In the genomic region with DNA sequence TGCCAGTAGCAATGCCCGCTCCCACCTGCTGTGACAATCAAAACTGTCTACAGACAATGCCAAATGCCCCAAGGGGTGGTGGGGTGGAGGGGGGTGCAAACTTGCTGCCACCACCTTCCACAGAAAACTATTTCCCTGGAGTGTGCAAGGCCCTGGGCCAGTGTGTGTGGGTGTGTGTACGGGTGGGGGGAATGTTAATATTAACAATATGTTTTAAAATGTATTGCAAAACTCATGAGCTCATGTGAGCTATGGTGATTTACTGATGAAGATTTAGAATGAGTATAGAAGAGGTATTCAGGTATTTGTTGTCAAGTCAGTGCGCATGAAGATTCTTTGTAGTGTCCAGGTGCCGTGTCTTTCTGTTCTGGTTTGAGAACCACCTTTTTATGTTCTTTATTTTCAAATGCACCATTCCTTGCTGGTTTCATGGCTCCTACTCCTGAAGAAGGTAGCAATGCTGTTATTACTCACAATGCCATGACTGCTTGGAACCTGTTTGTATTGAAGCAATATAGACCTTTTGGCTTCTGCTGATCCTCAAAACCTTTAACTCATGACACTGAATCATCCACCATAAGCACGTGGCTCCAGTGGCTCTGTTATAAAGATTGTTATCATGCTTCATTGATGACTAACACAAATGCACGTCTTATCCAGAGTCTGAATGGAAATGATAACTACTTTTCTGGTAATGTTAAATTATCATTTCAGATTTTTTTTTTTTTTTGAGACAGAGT, we compare ENCODE assay signal across 11 cellular contexts. TPM values are rescaled to one million over a fixed set of nuclear protein-coding genes. Genes with fewer than 3 reads are reported as not detected.
DNase-seq lines count a peak whose midpoint lies in the region; ATAC-seq, FAIRE-seq and TF ChIP-seq lines count a peak whose summit lies in the region.
"Had no signal": no experiment of that assay in that cellular context is flagged by ENCODE, and none has a peak within 500 bp of the region (broad histone marks: within the 10 kb centered on the region; RNA-seq: fewer than 3 reads in every experiment).

No MANE protein-coding gene starts in this region.

- no peak for FAIRE-seq in K562 (lab: Jason Lieb, UNC)
- FAIRE-seq: D721Med had no signal

- H3K9me1 ChIP-seq in K562 (ENCODE audit: control insufficient read depth, insufficient read depth, low read length), result no peaks in the 10 kb centered on the region

- POLR2A ChIA-PET in BJ (lab: Charles Lee) (no interaction called here), K562 (lab: Yijun Ruan, JAX) (no interaction called here)

- H3K4me1 ChIP-seq in K562 (replicated peaks in 1 of 2; ENCODE audit: control insufficient read depth in 2 of 2, insufficient read depth in 2 of 2, low read length in 2 of 2), result peaks cover 4 to 7% of the 10 kb centered on the region in 2 experiments; a peak in 1 of 5 replicates
- no peaks in the 10 kb centered on the region for H3K4me1 ChIP-seq in right atrium auricular region

- H3K4me2 ChIP-seq in K562 (ENCODE audit: insufficient read depth, low read length), result no peak overlapping the region

- H3K36me3 ChIP-seq in BJ (ENCODE audit: control insufficient read depth, insufficient read depth, low read length), result no peaks in the 10 kb centered on the region
- H3K36me3 ChIP-seq in K562 (ENCODE audit: control insufficient read depth, insufficient read depth, low read length), result no peaks in the 10 kb centered on the region
- H3K36me3 ChIP-seq in right atrium auricular region, result no peaks in the 10 kb centered on the region
- H3K36me3 ChIP-seq: Peyer's patch had no signal

- peak; percentile 43; the same call in 1 of the 2 replicates for TF ChIP-seq EP300 in K562 (IDR thresholded peaks at IDR 0.05; ENCODE audit: low read length)

- H3K27ac ChIP-seq in K562 (ENCODE audit: extremely low read depth, low read depth, low read length), result no peak overlapping the region
- no peak overlapping the region for H3K27ac ChIP-seq in right atrium auricular region

- BruUV-seq in K562 (replicated peaks; lab: Mats Ljungman, UMichigan), result no TSS peak

- H2AFZ ChIP-seq in K562 (ENCODE audit: low read depth, low read length), result no peak overlapping the region

- H3K9ac ChIP-seq in K562 (ENCODE audit: insufficient read depth in 1 of 2, low read depth in 2 of 2, low read length in 2 of 2), result no peak overlapping the region

- ATAC-seq in K562, result no peak
- no peak for ATAC-seq in GM19395 (IDR thresholded peaks at IDR 0.05; ENCODE audit: unreplicated experiment)
- ATAC-seq in GM18502 (IDR thresholded peaks at IDR 0.05; ENCODE audit: poor library complexity, unreplicated experiment), result no peak

- CTCF ChIA-PET in BJ (lab: Yijun Ruan, JAX), result interaction anchor here (1.8 kb wide), 1 partner anchor 433 kb away, joined by 5 read pairs; no protein-coding TSS in a partner anchor
- CTCF ChIA-PET in K562 (lab: Yijun Ruan, JAX; ENCODE audit: low intra/inter-chr PET ratio), result no interaction called here

- in situ Hi-C loops in K562 (cut with MboI) (no loop called here), G401 (cut with HindIII; ENCODE audit: low sequenced_read_pairs) (no loop called here)

- 50% methylated on average over 5 of the region's 6 CpGs for WGBS in K562 (ENCODE audit: insufficient coverage, low coverage, missing lambda C conversion rate)

- peak; percentile 77 for DNase-seq in BJ (ENCODE audit: low read depth)
- peak; percentile 88 for DNase-seq in LHCN-M2 (ENCODE audit: low read depth)
- DNase-seq in K562 (ENCODE audit: extremely low read depth in 1 of 4, low spot score in 3 of 4), result peak in 1 of 4 experiments; percentile 9
- DNase-seq in kidney glomerular epithelial cell (lab: John Stamatoyannopoulos, UW), result peak; percentile 50
- no peak for DNase-seq in G401 (ENCODE audit: low spot score)
- no peak for DNase-seq in right atrium auricular region (ENCODE audit: low spot score)
- DNase-seq: activated B cell treated with CpG ODN at 0.5 μM for 24 hours had no signal

- TF ChIP-seq RAD21 in K562 (CRISPR knock-in tag; conservative IDR thresholded peaks at IDR 0.05 in 1 of 2, IDR thresholded peaks at IDR 0.05 in 1 of 2), result no peak

- no peak for TF ChIP-seq CTCF in BJ (IDR thresholded peaks at IDR 0.05; ENCODE audit: insufficient read depth, low read depth, low read length)
- TF ChIP-seq CTCF in K562 (IDR thresholded peaks at IDR 0.05 in 2 of 3, conservative IDR thresholded peaks at IDR 0.05 in 1 of 3; ENCODE audit: insufficient read depth in 2 of 3, low read depth in 1 of 3, low read length in 3 of 3), result no peak
- TF ChIP-seq CTCF in right atrium auricular region (IDR thresholded peaks at IDR 0.05), result no peak

- TF ChIP-seq POLR2A in K562 (conservative IDR thresholded peaks at IDR 0.05), result no peak

- H3K4me3 ChIP-seq in BJ (ENCODE audit: low read depth, low read length) (no peak overlapping the region), K562 (no peak overlapping the region), right atrium auricular region (no peak overlapping the region)
- H3K4me3 ChIP-seq: Peyer's patch had no signal

- no peaks in the 10 kb centered on the region for H3K79me2 ChIP-seq in K562 (ENCODE audit: control insufficient read depth, insufficient read depth, low read length)

- H3K9me3 ChIP-seq in K562 (replicated peaks; ENCODE audit: control insufficient read depth, insufficient read depth, low read depth, low read length) (no peaks in the 10 kb centered on the region), right atrium auricular region (peaks cover 0 to 12% of the 10 kb centered on the region in 2 donors)

- no peaks in the 10 kb centered on the region for H4K20me1 ChIP-seq in K562 (replicated peaks; ENCODE audit: control insufficient read depth, insufficient read depth, low read length)

- H3K27me3 ChIP-seq in BJ (ENCODE audit: control insufficient read depth, insufficient read depth, low read length), result no peaks in the 10 kb centered on the region
- no peaks in the 10 kb centered on the region for H3K27me3 ChIP-seq in K562 (ENCODE audit: control insufficient read depth in 2 of 2, insufficient read depth in 2 of 2, low read length in 2 of 2)
- no peaks in the 10 kb centered on the region for H3K27me3 ChIP-seq in right atrium auricular region
- H3K27me3 ChIP-seq: Peyer's patch had no signal

- intact Hi-C loops in K562 (cut with micrococcal nuclease), result no loop called here

TF ChIP-seq in K562, 482 proteins besides CTCF, POLR2A, EP300 and RAD21 (continues in another document):
- peak; percentile 42 for TF ChIP-seq FOS (IDR thresholded peaks at IDR 0.05; ENCODE audit: extremely low read depth, insufficient read length)
- TF ChIP-seq JUND (IDR thresholded peaks at IDR 0.05; ENCODE audit: borderline replicate concordance, low read depth, low read length), result peak; percentile 88
- TF ChIP-seq JUND (tag; IDR thresholded peaks at IDR 0.05; ENCODE audit: borderline replicate concordance, low read depth, low read length), result peak; percentile 67; the same call in 2 of the 3 replicates
- TF ChIP-seq, protein P1, sequence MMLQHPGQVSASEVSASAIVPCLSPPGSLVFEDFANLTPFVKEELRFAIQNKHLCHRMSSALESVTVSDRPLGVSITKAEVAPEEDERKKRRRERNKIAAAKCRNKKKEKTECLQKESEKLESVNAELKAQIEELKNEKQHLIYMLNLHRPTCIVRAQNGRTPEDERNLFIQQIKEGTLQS (IDR thresholded peaks at IDR 0.05), result peak; percentile 65; the same call in 1 of the 2 replicates
- TF ChIP-seq, protein P1 (CRISPR knock-in tag; conservative IDR thresholded peaks at IDR 0.05), result no peak
- TF ChIP-seq FOXJ2 (tag; IDR thresholded peaks at IDR 0.05), result peak; percentile 5; the same call in 1 of the 2 replicates
- TF ChIP-seq LCOR (CRISPR knock-in tag; IDR thresholded peaks at IDR 0.05), result 0 out of 2 replicates have a peak, but pooled peaks have one; percentile 32
- TF ChIP-seq ZNF589 (CRISPR knock-in tag; IDR thresholded peaks at IDR 0.05; ENCODE audit: low read depth), result 0 out of 2 replicates have a peak, but pooled peaks have one; percentile 37
- no peak for TF ChIP-seq RBM34 (IDR thresholded peaks at IDR 0.05; ENCODE audit: borderline replicate concordance, insufficient read depth, low read length)

RNA-seq across cellular contexts. Expression of gene AQP11, which starts 29.9 kb away (rescaled TPM):
- polyA plus RNA-seq in BJ (2011; rRNA removed) (1.2 and 1.3 TPM in 2 replicates), K562 (2011; rRNA removed) (0.39 and 0.54 TPM in 2 replicates), K562 (2014; fragmentation: Illumina TruSeq; extraction: Trizol) (0.09 and 0.18 TPM in 2 replicates), K562 (2014; fragmentation: Nextera tagmentation; extraction: Ambion mirVana) (1 to 10 TPM in 1 of 2 experiments, under 1 TPM in 1; 0.42 to 1.0 TPM), K562 (2014; rRNA removed) (0.37 and 0.51 TPM in 2 replicates)
- polyA minus RNA-seq in BJ (2011; rRNA and poly(A)+ RNA removed), result 0.31 and 0.95 TPM in 2 replicates
- total RNA-seq in LHCN-M2 (2014; rRNA removed) (3.5 and 3.7 TPM in 2 replicates), K562 (2014; rRNA removed) (0.36 and 0.45 TPM in 2 replicates), K562 (2014; rRNA removed; fragmentation: Illumina TruSeq; extraction: Trizol) (0.11 and 0.16 TPM in 2 replicates), K562 (2015; rRNA removed; fragmentation: Illumina TruSeq; extraction: Trizol) (0.25 and 0.34 TPM in 2 replicates), K562 (2021) (0.35 and 0.58 TPM in 2 replicates), right atrium auricular region (1 to 10 TPM in 1 of 2 donors, under 1 TPM in 1; 0.86 to 1.7 TPM)
- 1.6 TPM for polyA plus RNA-seq in LHCN-M2 (2012)
- 1.1 and 2.0 TPM in 2 replicates for total RNA-seq in K562 (2011; cell fraction: chromatin; rRNA removed; ENCODE audit: low replicate concordance)
- total RNA-seq in K562 (2011; cell fraction: nucleolus; rRNA removed), result 2.0 and 2.1 TPM in 2 replicates
- 1.1 and 1.5 TPM in 2 replicates for total RNA-seq in K562 (2011; cell fraction: nucleoplasm; rRNA removed)
- polyA plus RNA-seq in K562 (2011; cell fraction: cytosol; rRNA removed), result 0.47 and 1.1 TPM in 2 replicates
- polyA plus RNA-seq in K562 (2011; cell fraction: nucleus; rRNA removed), result 3.5 and 6.4 TPM in 2 replicates
- 0.83 and 1.5 TPM in 2 replicates for polyA plus RNA-seq in K562 (2012)
- polyA minus RNA-seq in K562 (2011; rRNA and poly(A)+ RNA removed), result 0.18 and 0.39 TPM in 2 replicates
- 0.82 TPM in 1 of 2 replicates, not detected in the other for polyA minus RNA-seq in K562 (2011; cell fraction: cytosol; rRNA and poly(A)+ RNA removed)
- 0.67 and 1.00 TPM in 2 replicates for polyA minus RNA-seq in K562 (2011; cell fraction: nucleus; rRNA and poly(A)+ RNA removed)
- total RNA-seq in G401 (2014; rRNA removed; shearing (Covaris generic)), result 0.47 TPM in 1 of 2 replicates, not detected in the other

Comparison
In these comparisons a context has a peak if more than half of its experiments do, and no peak if none do; other contexts are left out.
1. DNase-seq: peak in BJ (single experiment), LHCN-M2 (single experiment) and kidney glomerular epithelial cell (single experiment); none in G401 (single experiment) and right atrium auricular region (single experiment).